8 cellular contexts compared by ENCODE assay signal in genomic region chr1:26278303-26278702, GRCh38. TPM values are rescaled to one million over a fixed set of nuclear protein-coding genes. Genes with fewer than 3 reads are reported as not detected.
DNase-seq lines count a peak whose midpoint lies in the region; ATAC-seq and TF ChIP-seq lines count a peak whose summit lies in the region.

No MANE protein-coding gene starts in this region.

- peaks cover 64% of the 10 kb centered on the region for H3K4me1 Mint-ChIP-seq in T-helper 2 cell treated with Interferon-gamma antibody and Interleukin-4, amounts not matched to agents 5 μg/mL and 100 μg/mL, for 36 hours (ENCODE audit: low read depth)

- DNase-seq in T-helper 2 cell treated with Interferon-gamma antibody and Interleukin-4, amounts not matched to agents 5 μg/mL and 100 μg/mL, for 36 hours (ENCODE audit: low spot score) = no peak
- DNase-seq in T-helper 2 cell = no peak
- DNase-seq in activated naive CD4-positive, alpha-beta T cell treated with anti-CD3 and anti-CD28 coated beads, Interleukin-2, amount 50 U/mL, for 72 hours (ENCODE audit: low spot score in 2 of 2) = no peak
- peak; percentile 51 for DNase-seq in left ventricle myocardium inferior
- DNase-seq in suprapubic skin (ENCODE audit: low spot score in 2 of 2) = peak; percentile 91 to 93
- DNase-seq in GM19240 (ENCODE audit: insufficient read length, low spot score) = no peak
- no peak for DNase-seq in D341Med (ENCODE audit: low spot score)

- H3K36me3 ChIP-seq in left ventricle myocardium inferior (peaks cover 40% of the 10 kb centered on the region), suprapubic skin (no peaks in the 10 kb centered on the region)

- no peaks in the 10 kb centered on the region for H3K27me3 Mint-ChIP-seq in T-helper 2 cell treated with Interferon-gamma antibody and Interleukin-4, amounts not matched to agents 5 μg/mL and 100 μg/mL, for 36 hours (ENCODE audit: low read depth)

- no peaks in the 10 kb centered on the region for H3K9me3 Mint-ChIP-seq in T-helper 2 cell treated with Interferon-gamma antibody and Interleukin-4, amounts not matched to agents 5 μg/mL and 100 μg/mL, for 36 hours
- no peaks in the 10 kb centered on the region for H3K9me3 Mint-ChIP-seq in activated naive CD4-positive, alpha-beta T cell treated with anti-CD3 and anti-CD28 coated beads, Interleukin-2, amount 50 U/mL, for 72 hours

- WGBS in suprapubic skin = 9% methylated on average over 4 of the region's 4 CpGs

- intact Hi-C loops in left ventricle myocardium inferior (cut with micrococcal nuclease) = loop anchor here (5.0 kb wide), 1 partner anchor 44 kb away; no protein-coding TSS in a partner anchor

- H3K4me3 Mint-ChIP-seq in T-helper 2 cell treated with Interferon-gamma antibody and Interleukin-4, amounts not matched to agents 5 μg/mL and 100 μg/mL, for 36 hours = peak overlapping the region; percentile 85

- H3K4me1 ChIP-seq in left ventricle myocardium inferior (peaks cover 89% of the 10 kb centered on the region), suprapubic skin (peaks cover 80% of the 10 kb centered on the region)

- H3K27me3 ChIP-seq in left ventricle myocardium inferior (ENCODE audit: low read depth) = no peaks in the 10 kb centered on the region
- no peaks in the 10 kb centered on the region for H3K27me3 ChIP-seq in suprapubic skin

- no peaks in the 10 kb centered on the region for H3K9me3 ChIP-seq in left ventricle myocardium inferior (replicated peaks)
- no peaks in the 10 kb centered on the region for H3K9me3 ChIP-seq in suprapubic skin

- peak overlapping the region; percentile 96 for H3K27ac Mint-ChIP-seq in T-helper 2 cell treated with Interferon-gamma antibody and Interleukin-4, amounts not matched to agents 5 μg/mL and 100 μg/mL, for 36 hours
- peak overlapping the region; percentile 92 to 95 for H3K27ac Mint-ChIP-seq in activated naive CD4-positive, alpha-beta T cell treated with anti-CD3 and anti-CD28 coated beads, Interleukin-2, amount 50 U/mL, for 72 hours

- H3K4me3 ChIP-seq in left ventricle myocardium inferior = no peak overlapping the region
- H3K4me3 ChIP-seq in suprapubic skin = peak overlapping the region; percentile 64

- H3K36me3 Mint-ChIP-seq in T-helper 2 cell treated with Interferon-gamma antibody and Interleukin-4, amounts not matched to agents 5 μg/mL and 100 μg/mL, for 36 hours (ENCODE audit: low read depth) = peaks cover 68% of the 10 kb centered on the region
- peaks cover 38 to 56% of the 10 kb centered on the region in 2 donors for H3K36me3 Mint-ChIP-seq in activated naive CD4-positive, alpha-beta T cell treated with anti-CD3 and anti-CD28 coated beads, Interleukin-2, amount 50 U/mL, for 72 hours

- TF ChIP-seq POLR2A in suprapubic skin (IDR thresholded peaks at IDR 0.05) = no peak

- TF ChIP-seq EP300 in suprapubic skin (IDR thresholded peaks at IDR 0.05) = no peak

- TF ChIP-seq CTCF in left ventricle myocardium inferior (IDR thresholded peaks at IDR 0.05; ENCODE audit: borderline replicate concordance) = no peak
- TF ChIP-seq CTCF in suprapubic skin (IDR thresholded peaks at IDR 0.05) = no peak

- ATAC-seq in activated naive CD4-positive, alpha-beta T cell treated with anti-CD3 and anti-CD28 coated beads, Interleukin-2, amount 50 U/mL, for 72 hours = no peak
- no peak for ATAC-seq in HG02885 (IDR thresholded peaks at IDR 0.05; ENCODE audit: poor library complexity, unreplicated experiment)

- H3K27ac ChIP-seq in left ventricle myocardium inferior (replicated peaks) = peak overlapping the region; percentile 98
- H3K27ac ChIP-seq in suprapubic skin = peak overlapping the region; percentile 90

RNA-seq across cellular contexts. Expression of gene SH3BGRL3, which starts 1.6 kb away (rescaled TPM):
- total RNA-seq in activated naive CD4-positive, alpha-beta T cell treated with anti-CD3 and anti-CD28 coated beads, Interleukin-2, amount 50 U/mL, for 72 hours = 100 to 1,000 TPM; 261 to 364 TPM
- 32.1 TPM for total RNA-seq in left ventricle myocardium inferior
- 100 to 1,000 TPM in 1 of 4 donors, 10 to 100 TPM in 3; 53.5 to 104 (median 92.8) TPM for total RNA-seq in suprapubic skin

RNA-seq across cellular contexts. Expression of gene UBXN11, which starts 28.1 kb away (rescaled TPM):
- total RNA-seq in activated naive CD4-positive, alpha-beta T cell treated with anti-CD3 and anti-CD28 coated beads, Interleukin-2, amount 50 U/mL, for 72 hours = 10 to 100 TPM; 21.0 to 25.8 TPM
- 11.6 TPM for total RNA-seq in left ventricle myocardium inferior
- total RNA-seq in suprapubic skin = 10 to 100 TPM in 2 of 4 donors, 1 to 10 TPM in 2; 3.2 to 19.1 (median 9.1) TPM

RNA-seq across cellular contexts. Expression of gene CD52, which starts 39.5 kb away (rescaled TPM):
- 100 to 1,000 TPM; 343 to 698 TPM for total RNA-seq in activated naive CD4-positive, alpha-beta T cell treated with anti-CD3 and anti-CD28 coated beads, Interleukin-2, amount 50 U/mL, for 72 hours
- total RNA-seq in left ventricle myocardium inferior (2.4 TPM), suprapubic skin (10 to 100 TPM in 1 of 4 donors, 1 to 10 TPM in 3; 2.3 to 11.4 (median 9.9) TPM)

RNA-seq across cellular contexts. Expression of gene CEP85, which starts 44.3 kb away (rescaled TPM):
- total RNA-seq in activated naive CD4-positive, alpha-beta T cell treated with anti-CD3 and anti-CD28 coated beads, Interleukin-2, amount 50 U/mL, for 72 hours = 10 to 100 TPM; 26.9 to 92.3 TPM
- 71.2 TPM for total RNA-seq in left ventricle myocardium inferior
- total RNA-seq in suprapubic skin = 10 to 100 TPM; 18.2 to 27.8 (median 18.7) TPM

Comparison
In these comparisons a context has a peak if more than half of its experiments do, and no peak if none do; other contexts are left out.
1. DNase-seq: peak in left ventricle myocardium inferior (single experiment) and suprapubic skin (2 of 2); none in T-helper 2 cell treated with Interferon-gamma antibody and Interleukin-4, amounts not matched to agents 5 μg/mL and 100 μg/mL, for 36 hours (single experiment), T-helper 2 cell (0 of 5), activated naive CD4-positive, alpha-beta T cell treated with anti-CD3 and anti-CD28 coated beads, Interleukin-2, amount 50 U/mL, for 72 hours (0 of 2), GM19240 (single experiment) and D341Med (single experiment).
2. RNA of gene CD52, which starts 39.5 kb away (total RNA-seq): 343 to 698 TPM in activated naive CD4-positive, alpha-beta T cell treated with anti-CD3 and anti-CD28 coated beads, Interleukin-2, amount 50 U/mL, for 72 hours; 2.3 to 11.4 TPM in suprapubic skin and 2.4 TPM in left ventricle myocardium inferior (single experiment); every median in the first group is over 10 times any median in the second.